ENCODE assay signal across 8 cellular contexts in genomic region chr10:96720422-96721206, GRCh38. TPM values are rescaled to one million over a fixed set of nuclear protein-coding genes. Genes with fewer than 3 reads are reported as not detected.
DNase-seq lines count a peak whose midpoint lies in the region; ATAC-seq and TF ChIP-seq lines count a peak whose summit lies in the region.

PIK3AP1 (minus strand) TSS chr10:96720514; CDS start chr10:96720394, 120 bp downstream.

- peak; percentile 79 for ATAC-seq in body of pancreas
- peak; percentile 93 for ATAC-seq in left colon

- H3K9me3 ChIP-seq in GM23248 (ENCODE audit: low read depth) (no peaks in the 10 kb centered on the region), body of pancreas (no peaks in the 10 kb centered on the region)

- TF ChIP-seq POLR2A in body of pancreas (IDR thresholded peaks at IDR 0.05) = peak in 1 of 3 donors; percentile 3

- DNase-seq in EL = peak; percentile 32
- DNase-seq in GM23248 = peak; percentile 35
- DNase-seq in M059J (ENCODE audit: low read depth) = peak; percentile 40
- DNase-seq in SW480 (ENCODE audit: low spot score) = peak; percentile 62
- peak; percentile 65 to 75 (median 70) for DNase-seq in body of pancreas
- DNase-seq in left colon = peak; percentile 64 to 83
- peak; percentile 18 for DNase-seq in stimulated activated CD4-positive, alpha-beta T cell treated with anti-CD3 and anti-CD28 coated beads, Interleukin-2, amount 100 ng/mL, for 4 hours (ENCODE audit: low read depth)
- no peak for DNase-seq in foreskin melanocyte

- H3K4me1 ChIP-seq in GM23248 (ENCODE audit: insufficient read depth) (no peaks in the 10 kb centered on the region), body of pancreas (peaks cover 44% of the 10 kb centered on the region)

- no peak within 1 kb of the TSS for H3K9ac ChIP-seq in GM23248

- H3K4me3 ChIP-seq in GM23248 = peak within 1 kb of the TSS; percentile 34
- peak within 1 kb of the TSS; percentile 33 to 44 for H3K4me3 ChIP-seq in body of pancreas

- no peaks in the 10 kb centered on the region for H4K20me1 ChIP-seq in GM23248 (ENCODE audit: insufficient read depth)

- intact Hi-C loops in body of pancreas (cut with DNase I) = no loop called here
- intact Hi-C loops in left colon (cut with DNase I, micrococcal nuclease) = no loop called here

- H3K9me2 ChIP-seq in GM23248 (ENCODE audit: insufficient read depth) = no peaks in the 10 kb centered on the region

- in situ Hi-C loops in GM23248 (cut with MboI) = no loop called here

- H3K36me3 ChIP-seq in GM23248 (ENCODE audit: low read depth) (no peaks in the 10 kb centered on the region), body of pancreas (replicated peaks in 1 of 2; ENCODE audit: insufficient read depth in 1 of 2, low read depth in 2 of 2) (no peaks in the 10 kb centered on the region)

- peak within 1 kb of the TSS; percentile 41 for H3K4me2 ChIP-seq in GM23248 (ENCODE audit: unreplicated experiment)

- TF ChIP-seq CTCF in body of pancreas (IDR thresholded peaks at IDR 0.05) = peak in 1 of 7 experiments; percentile 4

- no peaks in the 10 kb centered on the region for H3K79me2 ChIP-seq in GM23248 (ENCODE audit: insufficient read depth)

- H3K27ac ChIP-seq in GM23248 = no peak within 1 kb of the TSS
- H3K27ac ChIP-seq in body of pancreas = peak within 1 kb of the TSS; percentile 25 to 80 (median 77)

- H2AFZ ChIP-seq in GM23248 = peak within 1 kb of the TSS; percentile 25; the same call in 1 of the 2 replicates

- WGBS in GM23248 (ENCODE audit: low coverage in 1 of 2, low lambda C conversion rate in 2 of 2, missing lambda C conversion rate in 2 of 2), 2 experiments = 11 to 12% methylated on average over 20 to 21 of the region's 52 CpGs
- 1 to 11% methylated on average over 6 to 49 of the region's 52 CpGs for WGBS in body of pancreas, 2 donors

- no peaks in the 10 kb centered on the region for H3F3A ChIP-seq in GM23248 (ENCODE audit: insufficient read depth)

- peaks cover 32% of the 10 kb centered on the region for H3K27me3 ChIP-seq in GM23248 (replicated peaks; ENCODE audit: insufficient read depth)
- H3K27me3 ChIP-seq in body of pancreas = no peaks in the 10 kb centered on the region

RNA-seq across cellular contexts. Expression of gene PIK3AP1, which starts in this region (rescaled TPM):
- total RNA-seq in GM23248 (2014; rRNA removed; shearing (Covaris generic)) = not detected in 2 replicates
- polyA plus RNA-seq in GM23248 (2016; fragmentation: Nextera tagmentation; extraction: Ambion mirVana) = 0.11 TPM in 1 of 2 replicates, not detected in the other
- 2.4 and 4.5 TPM in 2 replicates for total RNA-seq in M059J (2014; rRNA removed; shearing (Covaris generic))
- total RNA-seq in body of pancreas (10 to 100 TPM; 28.0 to 37.2 TPM), left colon (10 to 100 TPM; 10.1 to 13.0 TPM)

Comparison
In these comparisons a context has a peak if more than half of its experiments do, and no peak if none do; other contexts are left out.
1. Peak in DNase-seq, H3K4me3 ChIP-seq and H3K4me2 ChIP-seq in GM23248; RNA of the gene not detected or under 1 TPM.